In the genomic region with DNA sequence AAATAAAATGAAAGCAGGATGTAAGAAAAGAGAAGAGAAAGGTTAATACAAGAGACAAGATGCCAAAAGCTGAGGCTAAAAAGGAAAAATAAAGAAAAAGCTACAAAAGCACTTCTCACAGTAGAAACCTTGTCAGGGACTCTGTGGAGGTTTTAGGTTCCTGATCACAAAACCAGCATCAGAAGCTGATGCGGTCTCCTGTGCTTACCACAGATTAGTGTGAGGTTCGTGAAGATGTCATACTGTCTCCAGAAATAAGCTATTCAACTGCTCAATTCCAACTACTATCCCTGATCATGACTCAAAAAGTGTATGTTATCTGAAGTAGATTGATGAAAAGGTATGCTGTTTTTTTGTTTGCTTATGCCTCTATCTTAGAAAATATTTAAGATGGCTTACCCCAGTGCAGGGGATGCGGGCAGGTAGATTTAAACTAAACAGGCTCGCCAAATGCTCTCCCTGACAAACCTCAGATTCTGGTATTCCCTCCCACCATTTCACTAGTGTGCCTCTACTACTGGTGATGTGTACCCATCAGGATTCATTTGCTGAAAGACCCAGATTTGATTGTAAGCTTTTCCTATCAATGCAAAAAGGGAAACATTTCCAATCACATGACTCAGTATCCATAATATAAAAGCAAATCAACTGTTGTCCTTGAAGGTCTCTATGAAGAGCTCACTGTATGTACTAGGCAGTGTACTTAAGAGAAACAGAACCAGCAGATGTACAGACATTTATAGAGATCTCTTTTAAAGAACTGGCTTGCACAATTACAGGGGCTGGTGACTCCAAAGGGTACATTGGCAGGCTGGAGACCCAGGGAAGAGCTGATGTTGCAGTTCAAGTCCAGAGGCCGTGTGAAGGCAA, we compare ENCODE assay signal across 17 cellular contexts.
DNase-seq lines count a peak whose midpoint lies in the region; ATAC-seq and TF ChIP-seq lines count a peak whose summit lies in the region.
"Had no signal": no experiment of that assay in that cellular context is flagged by ENCODE, and none has a peak within 500 bp of the region (broad histone marks: within the 10 kb centered on the region; RNA-seq: fewer than 3 reads in every experiment).

No MANE protein-coding gene starts in this region.

- peak overlapping the region; percentile 21 to 52 for H3K4me3 Mint-ChIP-seq in activated T-cell treated with anti-CD3 and anti-CD28 coated beads, Interleukin-2, amount 50 U/mL, for 72 hours
- peak overlapping the region in 1 of 3 donors; percentile 18 for H3K4me3 Mint-ChIP-seq in T-cell
- no peak overlapping the region for H3K4me3 Mint-ChIP-seq in central memory CD8-positive, alpha-beta T cell
- H3K4me3 Mint-ChIP-seq: nephron progenitor cell had no signal

- CTCF ChIA-PET in T-cell (lab: Charles Lee): no interaction called here

- no peak overlapping the region for H3K27ac ChIP-seq in upper lobe of right lung
- H3K27ac ChIP-seq: coronary artery, lower lobe of right lung had no signal

- no peaks in the 10 kb centered on the region for H3K9me3 ChIP-seq in upper lobe of right lung
- H3K9me3 ChIP-seq: Caco-2, lower lobe of right lung, SK-N-SH had no signal

- H3K36me3 ChIP-seq in upper lobe of right lung: no peaks in the 10 kb centered on the region
- H3K36me3 ChIP-seq: lower lobe of right lung had no signal

- no peak for TF ChIP-seq CTCF in upper lobe of right lung (IDR thresholded peaks at IDR 0.05)

- no peak overlapping the region for H3K4me3 ChIP-seq in upper lobe of right lung
- H3K4me3 ChIP-seq: coronary artery, lower lobe of right lung had no signal

- peak overlapping the region; percentile 35 for H3K27ac Mint-ChIP-seq in activated T-cell treated with anti-CD3 and anti-CD28 coated beads, Interleukin-2, amount 50 U/mL, for 72 hours
- H3K27ac Mint-ChIP-seq in T-cell: peak overlapping the region; percentile 65 to 76
- peak overlapping the region; percentile 17 for H3K27ac Mint-ChIP-seq in central memory CD8-positive, alpha-beta T cell (ENCODE audit: low read depth)
- H3K27ac Mint-ChIP-seq: nephron progenitor cell had no signal

- H3K27me3 ChIP-seq in upper lobe of right lung: no peaks in the 10 kb centered on the region

- H3K36me3 Mint-ChIP-seq in activated T-cell treated with anti-CD3 and anti-CD28 coated beads, Interleukin-2, amount 50 U/mL, for 72 hours (ENCODE audit: insufficient read depth in 2 of 2): peaks cover 11 to 36% of the 10 kb centered on the region in 2 donors
- H3K36me3 Mint-ChIP-seq in T-cell: peaks cover 69% of the 10 kb centered on the region
- H3K36me3 Mint-ChIP-seq in central memory CD8-positive, alpha-beta T cell (ENCODE audit: insufficient read depth): peaks cover 4% of the 10 kb centered on the region

- ATAC-seq in activated T-cell treated with anti-CD3 and anti-CD28 coated beads, Interleukin-2, amount 50 U/mL, for 72 hours (replicated peaks in 1 of 2): peak; percentile 50 to 83
- ATAC-seq in T-cell (replicated peaks in 1 of 4) (peak; percentile 67 to 99 (median 85)), upper lobe of right lung (no peak)
- peak; percentile 60 for ATAC-seq in central memory CD8-positive, alpha-beta T cell (replicated peaks; ENCODE audit: extremely low read depth, poor library complexity, severe bottlenecking)
- ATAC-seq: lower lobe of right lung, PC-3 had no signal

- intact Hi-C loops in upper lobe of right lung (cut with DNase I): no loop called here

- H3K9me3 Mint-ChIP-seq in activated T-cell treated with anti-CD3 and anti-CD28 coated beads, Interleukin-2, amount 50 U/mL, for 72 hours: peaks cover 0 to 2% of the 10 kb centered on the region in 2 donors
- H3K9me3 Mint-ChIP-seq in T-cell: peaks cover 0 to 2% (median under 1%) of the 10 kb centered on the region in 3 donors
- no peaks in the 10 kb centered on the region for H3K9me3 Mint-ChIP-seq in central memory CD8-positive, alpha-beta T cell

- POLR2A ChIA-PET in T-cell (lab: Charles Lee): interaction anchor here (0.7 to 0.8 kb wide), 2 partner anchors 22 to 158 kb away, joined by 4 to 7 read pairs; no protein-coding TSS in a partner anchor

- peak in 1 of 2 donors; percentile 21 for DNase-seq in activated T-cell treated with anti-CD3 and anti-CD28 coated beads, Interleukin-2, amount 50 U/mL, for 72 hours
- DNase-seq in activated T-cell treated with anti-CD3 and anti-CD28 coated beads for 4 hours (no peak), T-cell (peak in 19 of 34 experiments; percentile 3 to 56 (median 18)), putamen (ENCODE audit: low spot score) (peak; percentile 8), HT-29 (ENCODE audit: low spot score) (no peak), SK-N-DZ (ENCODE audit: low spot score) (no peak), upper lobe of right lung (no peak)
- DNase-seq in central memory CD8-positive, alpha-beta T cell (ENCODE audit: low spot score in 2 of 2): no peak
- DNase-seq: aorta, Caco-2, lower lobe of right lung, NCI-H69, nephron progenitor cell, PC-3, SK-N-SH, substantia nigra had no signal

- no peaks in the 10 kb centered on the region for H3K27me3 Mint-ChIP-seq in activated T-cell treated with anti-CD3 and anti-CD28 coated beads, Interleukin-2, amount 50 U/mL, for 72 hours (ENCODE audit: low read depth)
- no peaks in the 10 kb centered on the region for H3K27me3 Mint-ChIP-seq in T-cell
- H3K27me3 Mint-ChIP-seq in central memory CD8-positive, alpha-beta T cell: no peaks in the 10 kb centered on the region

- H3K4me1 Mint-ChIP-seq in activated T-cell treated with anti-CD3 and anti-CD28 coated beads, Interleukin-2, amount 50 U/mL, for 72 hours (ENCODE audit: low read depth): peaks cover 65% of the 10 kb centered on the region
- peaks cover 72 to 85% (median 77%) of the 10 kb centered on the region in 3 donors for H3K4me1 Mint-ChIP-seq in T-cell
- peaks cover 80% of the 10 kb centered on the region for H3K4me1 Mint-ChIP-seq in central memory CD8-positive, alpha-beta T cell
- H3K4me1 Mint-ChIP-seq: nephron progenitor cell had no signal

- peaks cover 10% of the 10 kb centered on the region for H3K4me1 ChIP-seq in upper lobe of right lung
- H3K4me1 ChIP-seq: Caco-2 had no signal

Comparison
In these comparisons a context has a peak if more than half of its experiments do, and no peak if none do; other contexts are left out.
1. DNase-seq: peak in T-cell (19 of 34) and putamen (single experiment); none in activated T-cell treated with anti-CD3 and anti-CD28 coated beads for 4 hours (single experiment), central memory CD8-positive, alpha-beta T cell (0 of 2), HT-29 (single experiment), SK-N-DZ (single experiment) and upper lobe of right lung (single experiment).
2. H3K27ac Mint-ChIP-seq: peak in every context shown above with its lines; median percentile 70 in T-cell; 35 in activated T-cell treated with anti-CD3 and anti-CD28 coated beads, Interleukin-2, amount 50 U/mL, for 72 hours; 17 in central memory CD8-positive, alpha-beta T cell.